Comparison of ENCODE assay signal across 8 cellular contexts in genomic region chrX:15336023-15336413, GRCh38. TPM values are rescaled to one million over a fixed set of nuclear protein-coding genes. Genes with fewer than 3 reads are reported as not detected.
DNase-seq lines count a peak whose midpoint lies in the region; ATAC-seq and TF ChIP-seq lines count a peak whose summit lies in the region.

No MANE protein-coding gene starts in this region.

- H3K4me2 ChIP-seq in BLaER1, result peak overlapping the region; percentile 79

- H3K36me3 ChIP-seq in BLaER1 (peaks cover 9% of the 10 kb centered on the region), thoracic aorta (no peaks in the 10 kb centered on the region)

- no peak overlapping the region for H3K9ac ChIP-seq in BLaER1

- no peaks in the 10 kb centered on the region for H3K9me3 ChIP-seq in BLaER1
- no peaks in the 10 kb centered on the region for H3K9me3 ChIP-seq in thoracic aorta

- peak; percentile 25 for DNase-seq in HPDE6-E6E7 (ENCODE audit: extremely low spot score)
- peak; percentile 22 to 49 (median 28) for DNase-seq in T-helper 1 cell
- DNase-seq in cerebellum (ENCODE audit: low spot score), result peak; percentile 3
- DNase-seq in medulla oblongata (ENCODE audit: extremely low spot score), result peak; percentile 16
- no peak for DNase-seq in thoracic aorta (ENCODE audit: low spot score)

- no peak for TF ChIP-seq CTCF in thoracic aorta (IDR thresholded peaks at IDR 0.05)

- H3K4me1 ChIP-seq in BLaER1 (peaks cover 6% of the 10 kb centered on the region), thoracic aorta (ENCODE audit: control insufficient read depth in 1 of 2, low read depth in 2 of 2) (peaks cover 0 to 8% of the 10 kb centered on the region in 2 donors)

- ATAC-seq in thoracic aorta (ENCODE audit: insufficient number of reproducible peaks, low FRiP score, low read depth), result peak; percentile 21
- ATAC-seq in GM19452 (IDR thresholded peaks at IDR 0.05; ENCODE audit: unreplicated experiment), result no peak
- no peak for ATAC-seq in HG03565 (IDR thresholded peaks at IDR 0.05; ENCODE audit: unreplicated experiment)

- H3K27me3 ChIP-seq in BLaER1 (peaks cover 89% of the 10 kb centered on the region), thoracic aorta (replicated peaks; ENCODE audit: insufficient read depth) (no peaks in the 10 kb centered on the region)

- H3K4me3 ChIP-seq in BLaER1, result peak overlapping the region; percentile 79
- peak overlapping the region; percentile 84 for H3K4me3 ChIP-seq in thoracic aorta

- H4K20me1 ChIP-seq in BLaER1, result peaks cover 26% of the 10 kb centered on the region

- H3K27ac ChIP-seq in BLaER1 (no peak overlapping the region), thoracic aorta (peak overlapping the region in 1 of 2 donors; percentile 37)

RNA-seq across cellular contexts. Expression of gene PIGA, which starts 0.7 kb away (rescaled TPM):
- total RNA-seq in cerebellum, result 17.9 TPM
- total RNA-seq in thoracic aorta, result 10 to 100 TPM in 1 of 2 donors, 1 to 10 TPM in 1; 7.9 to 10.7 TPM

RNA-seq across cellular contexts. Expression of gene ASB11, which starts 20.6 kb away (rescaled TPM):
- not detected for total RNA-seq in cerebellum
- not detected for total RNA-seq in thoracic aorta

RNA-seq across cellular contexts. Expression of gene VEGFD, which starts 48.2 kb away (rescaled TPM):
- 0.27 TPM for total RNA-seq in cerebellum
- 10 to 100 TPM in 1 of 2 donors, 1 to 10 TPM in 1; 3.0 to 19.5 TPM for total RNA-seq in thoracic aorta
